ENCODE assay signal across 9 cellular contexts in genomic region chr3:141426404-141427034, GRCh38. TPM values are rescaled to one million over a fixed set of nuclear protein-coding genes. Genes with fewer than 3 reads are reported as not detected.
DNase-seq lines count a peak whose midpoint lies in the region; ATAC-seq and TF ChIP-seq lines count a peak whose summit lies in the region.
"Had no signal": no experiment of that assay in that cellular context is flagged by ENCODE, and none has a peak within 500 bp of the region (broad histone marks: within the 10 kb centered on the region; RNA-seq: fewer than 3 reads in every experiment).

No MANE protein-coding gene starts in this region.

- CTCF ChIA-PET in GM10248 (lab: Yijun Ruan, JAX) = interaction anchor here (0.8 to 7.4 kb wide), 11 partner anchors 9 to 123 kb away, joined by 3 to 65 read pairs (median 5); no protein-coding TSS in a partner anchor

- no peaks in the 10 kb centered on the region for H3K27me3 ChIP-seq in mucosa of rectum (ENCODE audit: control insufficient read depth in 2 of 2, insufficient read depth in 2 of 2, low read length in 2 of 2)

- H3K9ac ChIP-seq in mucosa of rectum (ENCODE audit: low read depth in 1 of 2, low read length in 2 of 2) = peak overlapping the region; percentile 15 to 29

- ATAC-seq in activated T-cell treated with anti-CD3 and anti-CD28 coated beads, Interleukin-2, amount 50 U/mL, for 72 hours (replicated peaks in 1 of 2) = no peak

- peaks cover 14 to 20% of the 10 kb centered on the region in 2 donors for H3K4me1 ChIP-seq in mucosa of rectum (ENCODE audit: control insufficient read depth in 2 of 2, insufficient read depth in 2 of 2, low read length in 2 of 2)

- DNase-seq in activated T-cell treated with anti-CD3 and anti-CD28 coated beads, Interleukin-2, amount 50 U/mL, for 72 hours = no peak
- no peak for DNase-seq in activated T-cell treated with anti-CD3 and anti-CD28 coated beads, Interleukin-2, amount 50 U/mL, for 1 hour
- DNase-seq in epithelial cell of esophagus (ENCODE audit: low read depth) (peak; percentile 41), GM10248 (ENCODE audit: extremely low spot score) (no peak), D341Med (ENCODE audit: low spot score) (no peak), KG1 (lab: John Stamatoyannopoulos, UW) (no peak)
- DNase-seq in activated effector memory CD4-positive, alpha-beta T cell treated with Interleukin-2 at 50 U/mL for 16 hours = no peak
- DNase-seq: activated CD4-positive, alpha-beta T cell treated with anti-CD3 and anti-CD28 coated beads, Interleukin-2, amount 50 U/mL, for 48 hours had no signal

- H3K27ac Mint-ChIP-seq in activated T-cell treated with anti-CD3 and anti-CD28 coated beads, Interleukin-2, amount 50 U/mL, for 72 hours = peak overlapping the region; percentile 55

- no peaks in the 10 kb centered on the region for H3K9me3 ChIP-seq in mucosa of rectum (ENCODE audit: control insufficient read depth in 2 of 2, low read length in 2 of 2)

- POLR2A ChIA-PET in GM10248 (lab: Yijun Ruan, JAX) = no interaction called here

- no peaks in the 10 kb centered on the region for H3K27me3 Mint-ChIP-seq in activated T-cell treated with anti-CD3 and anti-CD28 coated beads, Interleukin-2, amount 50 U/mL, for 72 hours (ENCODE audit: low read depth)

- H3K4me1 Mint-ChIP-seq in activated T-cell treated with anti-CD3 and anti-CD28 coated beads, Interleukin-2, amount 50 U/mL, for 72 hours (ENCODE audit: low read depth) = peaks cover 31% of the 10 kb centered on the region

- TF ChIP-seq CTCF in epithelial cell of esophagus (IDR thresholded peaks at IDR 0.05; ENCODE audit: insufficient read depth, low read depth, low read length, missing control alignments) = no peak
- TF ChIP-seq CTCF in GM10248 (IDR thresholded peaks at IDR 0.05; ENCODE audit: control extremely low read depth, extremely low read depth, low read depth, missing control alignments) = no peak

- H3K4me3 ChIP-seq in epithelial cell of esophagus (ENCODE audit: low read length) = no peak overlapping the region
- H3K4me3 ChIP-seq in mucosa of rectum (ENCODE audit: low read length in 2 of 2) = peak overlapping the region in 1 of 2 donors; percentile 20

- H3K9me3 Mint-ChIP-seq in activated T-cell treated with anti-CD3 and anti-CD28 coated beads, Interleukin-2, amount 50 U/mL, for 72 hours = no peaks in the 10 kb centered on the region

- peak overlapping the region; percentile 56 to 61 for H3K27ac ChIP-seq in mucosa of rectum (ENCODE audit: low read depth in 2 of 2, low read length in 2 of 2)

- no peak overlapping the region for H3K4me3 Mint-ChIP-seq in activated T-cell treated with anti-CD3 and anti-CD28 coated beads, Interleukin-2, amount 50 U/mL, for 72 hours

- peaks cover 21 to 23% of the 10 kb centered on the region in 2 donors for H3K36me3 ChIP-seq in mucosa of rectum (ENCODE audit: control insufficient read depth in 2 of 2, insufficient read depth in 2 of 2, low read length in 2 of 2)

- H3K36me3 Mint-ChIP-seq in activated T-cell treated with anti-CD3 and anti-CD28 coated beads, Interleukin-2, amount 50 U/mL, for 72 hours (ENCODE audit: insufficient read depth in 2 of 2) = peaks cover 4 to 9% of the 10 kb centered on the region in 2 donors

RNA-seq across cellular contexts. Expression of gene ZBTB38, which starts 58.2 kb away (rescaled TPM):
- 10 to 100 TPM; 50.7 to 82.9 TPM for total RNA-seq in activated T-cell treated with anti-CD3 and anti-CD28 coated beads, Interleukin-2, amount 50 U/mL, for 72 hours
